Comparison of ENCODE assay signal across 8 cellular contexts in genomic region chr10:132939957-132940790, GRCh38. TPM values are rescaled to one million over a fixed set of nuclear protein-coding genes. Genes with fewer than 3 reads are reported as not detected.
DNase-seq lines count a peak whose midpoint lies in the region; ATAC-seq lines count a peak whose summit lies in the region.

No MANE protein-coding gene starts in this region.

- H3K9me3 Mint-ChIP-seq in CD4-positive, alpha-beta memory T cell, result peaks cover 0 to 2% (median 0%) of the 10 kb centered on the region in 8 donors
- no peaks in the 10 kb centered on the region for H3K9me3 Mint-ChIP-seq in activated naive CD8-positive, alpha-beta T cell treated with anti-CD3 and anti-CD28 coated beads, Interleukin-2, amount 10 ng/mL, durations not matched to agents 7 days and 5 days

- peaks cover 4% of the 10 kb centered on the region for H3K27me3 ChIP-seq in CD4-positive, alpha-beta memory T cell (ENCODE audit: insufficient read depth, low read length)
- H3K27me3 ChIP-seq in MG63, result no peaks in the 10 kb centered on the region

- peaks cover 4 to 9% (median 7%) of the 10 kb centered on the region in 4 donors for H3K4me1 Mint-ChIP-seq in CD4-positive, alpha-beta memory T cell
- H3K4me1 Mint-ChIP-seq in activated naive CD8-positive, alpha-beta T cell treated with anti-CD3 and anti-CD28 coated beads, Interleukin-2, amount 10 ng/mL, durations not matched to agents 7 days and 5 days, result peaks cover 2% of the 10 kb centered on the region

- H3K4me1 ChIP-seq in CD4-positive, alpha-beta memory T cell (ENCODE audit: insufficient read depth, low read length), result no peaks in the 10 kb centered on the region

- POLR2A ChIA-PET in CD4-positive, alpha-beta memory T cell (lab: Charles Lee; ENCODE audit: partially characterized antibody), result no interaction called here
- POLR2A ChIA-PET in activated naive CD8-positive, alpha-beta T cell treated with anti-CD3 and anti-CD28 coated beads, Interleukin-2, amount 10 ng/mL, durations not matched to agents 7 days and 5 days (lab: Charles Lee), result no interaction called here

- peak overlapping the region in 3 of 8 donors; percentile 17 to 31 (median 30) for H3K4me3 Mint-ChIP-seq in CD4-positive, alpha-beta memory T cell
- no peak overlapping the region for H3K4me3 Mint-ChIP-seq in activated naive CD8-positive, alpha-beta T cell treated with anti-CD3 and anti-CD28 coated beads, Interleukin-2, amount 10 ng/mL, durations not matched to agents 7 days and 5 days

- no peak overlapping the region for H3K4me3 ChIP-seq in CD4-positive, alpha-beta memory T cell (ENCODE audit: low read length in 2 of 2)
- H3K4me3 ChIP-seq in MG63, result no peak overlapping the region

- intact Hi-C loops in CD4-positive, alpha-beta memory T cell (cut with micrococcal nuclease), result no loop called here

- H3K36me3 Mint-ChIP-seq in CD4-positive, alpha-beta memory T cell, result no peaks in the 10 kb centered on the region
- no peaks in the 10 kb centered on the region for H3K36me3 Mint-ChIP-seq in activated naive CD8-positive, alpha-beta T cell treated with anti-CD3 and anti-CD28 coated beads, Interleukin-2, amount 10 ng/mL, durations not matched to agents 7 days and 5 days

- no peaks in the 10 kb centered on the region for H3K9me3 ChIP-seq in CD4-positive, alpha-beta memory T cell (ENCODE audit: control insufficient read depth in 1 of 2, low read length in 2 of 2)
- no peaks in the 10 kb centered on the region for H3K9me3 ChIP-seq in MG63

- peaks cover 43 to 45% of the 10 kb centered on the region in 2 donors for H3K27me3 Mint-ChIP-seq in CD4-positive, alpha-beta memory T cell
- H3K27me3 Mint-ChIP-seq in activated naive CD8-positive, alpha-beta T cell treated with anti-CD3 and anti-CD28 coated beads, Interleukin-2, amount 10 ng/mL, durations not matched to agents 7 days and 5 days, result peaks cover 31% of the 10 kb centered on the region

- H3K36me3 ChIP-seq in CD4-positive, alpha-beta memory T cell (ENCODE audit: insufficient read depth, low read length), result no peaks in the 10 kb centered on the region
- no peaks in the 10 kb centered on the region for H3K36me3 ChIP-seq in MG63

- DNase-seq in CD4-positive, alpha-beta memory T cell, result peak in 3 of 5 donors; percentile 12 to 14 (median 13)
- peak; percentile 56 for DNase-seq in MG63
- DNase-seq in activated naive CD8-positive, alpha-beta T cell treated with anti-CD3 and anti-CD28 coated beads, Interleukin-2, amount 10 ng/mL, durations not matched to agents 7 days and 5 days, result peak; percentile 66
- peak in 28 of 51 donors; percentile 9 to 74 (median 41) for DNase-seq in hypothalamus (lab: John Stamatoyannopoulos, UW)
- peak; percentile 52 for DNase-seq in stimulated activated CD4-positive, alpha-beta T cell treated with anti-CD3 and anti-CD28 coated beads, Interleukin-1b, Interleukin-23, amount 100 ng/mL, for 48 hours
- no peak for DNase-seq in HK-2 (ENCODE audit: unreplicated experiment)

- H3K27ac ChIP-seq in CD4-positive, alpha-beta memory T cell (ENCODE audit: low read depth, low read length), result no peak overlapping the region

- ATAC-seq in GM18858 (IDR thresholded peaks at IDR 0.05; ENCODE audit: unreplicated experiment) (peak; percentile 62), GM18870 (IDR thresholded peaks at IDR 0.05; ENCODE audit: unreplicated experiment) (no peak)
- peak; percentile 68 for ATAC-seq in activated naive CD8-positive, alpha-beta T cell treated with anti-CD3 and anti-CD28 coated beads, Interleukin-2, amount 10 ng/mL, durations not matched to agents 7 days and 5 days (ENCODE audit: low read depth)

- no peak overlapping the region for H3K27ac Mint-ChIP-seq in CD4-positive, alpha-beta memory T cell
- H3K27ac Mint-ChIP-seq in activated naive CD8-positive, alpha-beta T cell treated with anti-CD3 and anti-CD28 coated beads, Interleukin-2, amount 10 ng/mL, durations not matched to agents 7 days and 5 days, result no peak overlapping the region

- CTCF ChIA-PET in CD4-positive, alpha-beta memory T cell (lab: Charles Lee; ENCODE audit: partially characterized antibody), result interaction anchor here (0.7 to 0.9 kb wide), 2 partner anchors 40 to 594 kb away, joined by 3 read pairs; no protein-coding TSS in a partner anchor

RNA-seq across cellular contexts. Expression of gene CFAP46, which starts 2.2 kb away (rescaled TPM):
- not detected for total RNA-seq in CD4-positive, alpha-beta memory T cell
- not detected for polyA plus RNA-seq in CD4-positive, alpha-beta memory T cell
- 0.33 TPM in 1 of 2 replicates, not detected in the other for total RNA-seq in MG63 (2014; rRNA removed; shearing (Covaris generic); ENCODE audit: low replicate concordance)
- not detected for total RNA-seq in activated naive CD8-positive, alpha-beta T cell treated with anti-CD3 and anti-CD28 coated beads, Interleukin-2, amount 10 ng/mL, durations not matched to agents 7 days and 5 days
